In genomic region chr6:46638650-46639049, GRCh38 we compare ENCODE assay signal across 31 cellular contexts. TPM values are rescaled to one million over a fixed set of nuclear protein-coding genes. Genes with fewer than 3 reads are reported as not detected.
DNase-seq lines count a peak whose midpoint lies in the region; ATAC-seq and TF ChIP-seq lines count a peak whose summit lies in the region.
"Had no signal": no experiment of that assay in that cellular context is flagged by ENCODE, and none has a peak within 500 bp of the region (broad histone marks: within the 10 kb centered on the region; RNA-seq: fewer than 3 reads in every experiment).

No MANE protein-coding gene starts in this region.

- DNase-seq in H4 (ENCODE audit: low spot score) = peak; percentile 14
- DNase-seq in NCI-H460 (ENCODE audit: extremely low read depth, low read depth) = peak; percentile 76
- peak; percentile 94 for DNase-seq in epithelial cell of esophagus (ENCODE audit: low read depth)
- DNase-seq in renal cortical epithelial cell (ENCODE audit: low read depth) = peak; percentile 53
- DNase-seq in HK-2 (ENCODE audit: unreplicated experiment) = no peak
- no peak for DNase-seq in tibial artery
- DNase-seq: activated CD8-positive, alpha-beta T cell treated with anti-CD3 and anti-CD28 coated beads for 36 hours; amygdala; colonic mucosa; DMS 273 treated with DMSO at 0.1 percent for 48 hours; effector CD8-positive, alpha-beta T cell; erythroblast; HCEC 1CT; head of caudate nucleus; midbrain; naive B cell; NCI-H1092 treated with DMSO at 0.1 percent for 48 hours; NCI-H187; NCI-H2171 treated with DMSO at 0.1 percent for 48 hours; NCI-H524; SHP77 treated with DMSO at 0.1 percent for 48 hours; sigmoid colon; stimulated activated CD4-positive, alpha-beta T cell treated with anti-CD3 and anti-CD28 coated beads, Interleukin-4, amount 100 ng/mL, for 24 hours; transverse colon had no signal

- intact Hi-C loops in tibial artery (cut with DNase I; ENCODE audit: low total_unique reads) = no loop called here

- no peaks in the 10 kb centered on the region for H3K9me3 ChIP-seq in tibial artery
- H3K9me3 ChIP-seq: BLaER1, colonic mucosa, neutrophil, prostate gland, sigmoid colon, transverse colon had no signal

- H3K4me3 ChIP-seq in epithelial cell of esophagus (ENCODE audit: low read length) (no peak overlapping the region), tibial artery (no peak overlapping the region)
- H3K4me3 ChIP-seq: BLaER1, colonic mucosa, prostate gland, sigmoid colon, transverse colon had no signal

- H3K4me1 ChIP-seq in tibial artery = no peaks in the 10 kb centered on the region
- H3K4me1 ChIP-seq: colonic mucosa, prostate gland, sigmoid colon, transverse colon had no signal

- no peak for TF ChIP-seq CTCF in epithelial cell of esophagus (IDR thresholded peaks at IDR 0.05; ENCODE audit: insufficient read depth, low read depth, low read length, missing control alignments)
- no peak for TF ChIP-seq CTCF in tibial artery (IDR thresholded peaks at IDR 0.05)

- H3K27ac ChIP-seq in tibial artery = no peak overlapping the region
- H3K27ac ChIP-seq: BLaER1, colonic mucosa, neutrophil, prostate gland, sigmoid colon, transverse colon had no signal

- ATAC-seq in SK-N-SH treated with all-trans-retinoic acid at 6 μM for 48 hours = no peak
- ATAC-seq: activated CD8-positive, alpha-beta T cell treated with anti-CD3 and anti-CD28 coated beads for 36 hours; activated T-helper 17 cell treated with anti-CD3 and anti-CD28 coated beads, Interleukin-2, amount 50 U/mL, for 72 hours had no signal

- no peaks in the 10 kb centered on the region for H3K36me3 ChIP-seq in tibial artery
- H3K36me3 ChIP-seq: BLaER1, colonic mucosa, neutrophil, prostate gland, sigmoid colon, transverse colon had no signal

- no peaks in the 10 kb centered on the region for H3K27me3 ChIP-seq in tibial artery
- H3K27me3 ChIP-seq: BLaER1, colonic mucosa, neutrophil, sigmoid colon, transverse colon had no signal

TF ChIP-seq in SK-N-SH treated with all-trans-retinoic acid at 6 μM for 48 hours, 23 proteins besides CTCF, POLR2A, EP300 and RAD21:
- TF ChIP-seq GLIS3 (CRISPR knock-in tag; IDR thresholded peaks at IDR 0.05) (no peak), PPARA (CRISPR knock-in tag; IDR thresholded peaks at IDR 0.05; ENCODE audit: borderline replicate concordance) (no peak), SNAI2 (CRISPR knock-in tag; IDR thresholded peaks at IDR 0.05) (no peak)
- TF ChIP-seq, protein P1, sequence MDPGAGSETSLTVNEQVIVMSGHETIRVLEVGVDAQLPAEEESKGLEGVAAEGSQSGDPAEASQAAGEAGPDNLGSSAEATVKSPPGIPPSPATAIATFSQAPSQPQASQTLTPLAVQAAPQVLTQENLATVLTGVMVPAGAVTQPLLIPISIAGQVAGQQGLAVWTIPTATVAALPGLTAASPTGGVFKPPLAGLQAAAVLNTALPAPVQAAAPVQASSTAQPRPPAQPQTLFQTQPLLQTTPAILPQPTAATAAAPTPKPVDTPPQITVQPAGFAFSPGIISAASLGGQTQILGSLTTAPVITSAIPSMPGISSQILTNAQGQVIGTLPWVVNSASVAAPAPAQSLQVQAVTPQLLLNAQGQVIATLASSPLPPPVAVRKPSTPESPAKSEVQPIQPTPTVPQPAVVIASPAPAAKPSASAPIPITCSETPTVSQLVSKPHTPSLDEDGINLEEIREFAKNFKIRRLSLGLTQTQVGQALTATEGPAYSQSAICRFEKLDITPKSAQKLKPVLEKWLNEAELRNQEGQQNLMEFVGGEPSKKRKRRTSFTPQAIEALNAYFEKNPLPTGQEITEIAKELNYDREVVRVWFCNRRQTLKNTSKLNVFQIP (CRISPR knock-in tag; IDR thresholded peaks at IDR 0.05; ENCODE audit: borderline replicate concordance, low read depth) = no peak
TF ChIP-seq in SK-N-SH treated with all-trans-retinoic acid at 6 μM for 48 hours: peak in this region for 0.

RNA-seq across cellular contexts. Expression of gene CYP39A1, which starts 14.0 kb away (rescaled TPM):
- total RNA-seq in H4 (2014; rRNA removed; shearing (Covaris generic)) = 6.6 and 23.3 TPM in 2 replicates
- total RNA-seq in NCI-H460 (2014; rRNA removed; shearing (Covaris generic)) = 9.1 and 10.6 TPM in 2 replicates
- 2.1 and 4.4 TPM in 2 replicates for polyA plus RNA-seq in NCI-H460 (2014; cell fraction: nucleus; rRNA removed)
- 0.69 and 5.2 TPM in 2 replicates for total RNA-seq in renal cortical epithelial cell
- total RNA-seq: activated CD8-positive, alpha-beta T cell treated with anti-CD3 and anti-CD28 coated beads for 36 hours; activated T-helper 17 cell treated with anti-CD3 and anti-CD28 coated beads, Interleukin-2, amount 50 U/mL, for 72 hours; G401 had no signal

RNA-seq across cellular contexts. Expression of gene SLC25A27, which starts 14.1 kb away (rescaled TPM):
- 1.4 TPM in 1 of 2 replicates, not detected in the other for total RNA-seq in H4 (2014; rRNA removed; shearing (Covaris generic))
- 8.8 and 22.6 TPM in 2 replicates for total RNA-seq in NCI-H460 (2014; rRNA removed; shearing (Covaris generic))
- polyA plus RNA-seq in NCI-H460 (2014; cell fraction: nucleus; rRNA removed) = 80.6 and 115 TPM in 2 replicates
- total RNA-seq in renal cortical epithelial cell = 2.3 and 15.3 TPM in 2 replicates
- total RNA-seq: G401 had no signal

RNA-seq across cellular contexts. Expression of gene TDRD6, which starts 49.0 kb away (rescaled TPM):
- total RNA-seq in H4 (2014; rRNA removed; shearing (Covaris generic)) = 0.70 TPM in 1 of 2 replicates, not detected in the other
- 0.25 and 0.35 TPM in 2 replicates for total RNA-seq in NCI-H460 (2014; rRNA removed; shearing (Covaris generic))
- 1.9 and 2.1 TPM in 2 replicates for polyA plus RNA-seq in NCI-H460 (2014; cell fraction: nucleus; rRNA removed)
- under 0.01 and 0.35 TPM in 2 replicates for total RNA-seq in renal cortical epithelial cell
- total RNA-seq: activated CD8-positive, alpha-beta T cell treated with anti-CD3 and anti-CD28 coated beads for 36 hours; activated T-helper 17 cell treated with anti-CD3 and anti-CD28 coated beads, Interleukin-2, amount 50 U/mL, for 72 hours; G401; HT-29 had no signal

Comparison
In these comparisons a context has a peak if more than half of its experiments do, and no peak if none do; other contexts are left out.
1. DNase-seq: peak in H4 (single experiment), NCI-H460 (single experiment), epithelial cell of esophagus (single experiment) and renal cortical epithelial cell (single experiment); none in HK-2 (single experiment) and tibial artery (0 of 2).